ENCODE assay signal across 8 cellular contexts in genomic region chr20:23419995-23420901, GRCh38. TPM values are rescaled to one million over a fixed set of nuclear protein-coding genes. Genes with fewer than 3 reads are reported as not detected.
DNase-seq lines count a peak whose midpoint lies in the region; ATAC-seq lines count a peak whose summit lies in the region.

No MANE protein-coding gene starts in this region.

- H3K9ac ChIP-seq in mucosa of stomach (ENCODE audit: low read length), result peak overlapping the region; percentile 82

- in situ Hi-C loops in Caki2 (cut with HindIII; ENCODE audit: low pct_unique_long_range_greater_than_20kb, low sequenced_read_pairs), result no loop called here

- H3K4me1 ChIP-seq in mucosa of stomach (ENCODE audit: control insufficient read depth, insufficient read depth, low read length), result no peaks in the 10 kb centered on the region

- H3K4me3 Mint-ChIP-seq in stimulated activated naive CD8-positive, alpha-beta T cell treated with anti-CD3 and anti-CD28 coated beads, Interleukin-15, amount 100 ng/mL, for 72 hours, result peak overlapping the region; percentile 97 to 98

- H3K27me3 Mint-ChIP-seq in stimulated activated naive CD8-positive, alpha-beta T cell treated with anti-CD3 and anti-CD28 coated beads, Interleukin-15, amount 100 ng/mL, for 72 hours, result no peaks in the 10 kb centered on the region

- H3K9me3 Mint-ChIP-seq in stimulated activated naive CD8-positive, alpha-beta T cell treated with anti-CD3 and anti-CD28 coated beads, Interleukin-15, amount 100 ng/mL, for 72 hours, result no peaks in the 10 kb centered on the region

- no peaks in the 10 kb centered on the region for H3K9me3 ChIP-seq in mucosa of stomach (ENCODE audit: control insufficient read depth, low read length)

- no peaks in the 10 kb centered on the region for H3K27me3 ChIP-seq in mucosa of stomach (ENCODE audit: control insufficient read depth, insufficient read depth, low read length)

- peak overlapping the region; percentile 24 for H3K4me3 ChIP-seq in mucosa of stomach (ENCODE audit: low read length)

- DNase-seq in Caki2 (ENCODE audit: low read depth) (peak; percentile 48), H4 (ENCODE audit: low spot score) (peak; percentile 16), NCI-H510A (lab: John Stamatoyannopoulos, UW) (peak; percentile 24), activated T-cell treated with anti-CD3 and anti-CD28 coated beads for 1 hour (ENCODE audit: low read depth) (peak; percentile 32), epithelial cell of prostate (ENCODE audit: low read depth, low spot score) (no peak), NCI-H446 treated with DMSO at 0.1 percent for 48 hours (lab: John Stamatoyannopoulos, UW) (no peak)
- peak; percentile 44 to 48 for DNase-seq in stimulated activated naive CD8-positive, alpha-beta T cell treated with anti-CD3 and anti-CD28 coated beads, Interleukin-15, amount 100 ng/mL, for 72 hours

- H3K4me1 Mint-ChIP-seq in stimulated activated naive CD8-positive, alpha-beta T cell treated with anti-CD3 and anti-CD28 coated beads, Interleukin-15, amount 100 ng/mL, for 72 hours, result peaks cover 48% of the 10 kb centered on the region

- no peaks in the 10 kb centered on the region for H3K36me3 ChIP-seq in mucosa of stomach (ENCODE audit: control insufficient read depth, insufficient read depth, low read length)

- H3K27ac Mint-ChIP-seq in stimulated activated naive CD8-positive, alpha-beta T cell treated with anti-CD3 and anti-CD28 coated beads, Interleukin-15, amount 100 ng/mL, for 72 hours, result peak overlapping the region; percentile 92 to 97

- peak overlapping the region; percentile 83 for H3K27ac ChIP-seq in epithelial cell of prostate

- peak; percentile 54 for ATAC-seq in stimulated activated naive CD8-positive, alpha-beta T cell treated with anti-CD3 and anti-CD28 coated beads, Interleukin-15, amount 100 ng/mL, for 72 hours

RNA-seq across cellular contexts. Expression of gene NAPB, which starts 1.0 kb away (rescaled TPM):
- 3.1 and 4.3 TPM in 2 replicates for total RNA-seq in Caki2 (2014; rRNA removed; shearing (Covaris generic); ENCODE audit: low replicate concordance)
- 3.1 and 3.6 TPM in 2 replicates for total RNA-seq in H4 (2014; rRNA removed; shearing (Covaris generic))

RNA-seq across cellular contexts. Expression of gene CSTL1, which starts 19.2 kb away (rescaled TPM):
- not detected in 2 replicates for total RNA-seq in Caki2 (2014; rRNA removed; shearing (Covaris generic); ENCODE audit: low replicate concordance)
- total RNA-seq in H4 (2014; rRNA removed; shearing (Covaris generic)), result not detected in 2 replicates

RNA-seq across cellular contexts. Expression of gene CST11, which starts 32.4 kb away (rescaled TPM):
- total RNA-seq in Caki2 (2014; rRNA removed; shearing (Covaris generic); ENCODE audit: low replicate concordance), result not detected in 2 replicates
- total RNA-seq in H4 (2014; rRNA removed; shearing (Covaris generic)), result not detected in 2 replicates

RNA-seq across cellular contexts. Expression of gene GZF1, which starts 58.3 kb away (rescaled TPM):
- 9.9 and 30.8 TPM in 2 replicates for total RNA-seq in Caki2 (2014; rRNA removed; shearing (Covaris generic); ENCODE audit: low replicate concordance)
- total RNA-seq in H4 (2014; rRNA removed; shearing (Covaris generic)), result 13.4 and 14.2 TPM in 2 replicates

Comparison
In these comparisons a context has a peak if more than half of its experiments do, and no peak if none do; other contexts are left out.
1. DNase-seq: peak in Caki2 (single experiment), H4 (single experiment), NCI-H510A (single experiment), activated T-cell treated with anti-CD3 and anti-CD28 coated beads for 1 hour (single experiment) and stimulated activated naive CD8-positive, alpha-beta T cell treated with anti-CD3 and anti-CD28 coated beads, Interleukin-15, amount 100 ng/mL, for 72 hours (2 of 2); none in epithelial cell of prostate (single experiment) and NCI-H446 treated with DMSO at 0.1 percent for 48 hours (single experiment).